Comparison of ENCODE assay signal across 22 cellular contexts in genomic region chrX:6660567-6661252, GRCh38.
A peak's percentile ranks its signal among the peaks of the same experiment; 100 is the strongest.
DNase-seq lines count a peak whose midpoint lies in the region; ATAC-seq and TF ChIP-seq lines count a peak whose summit lies in the region.
"Had no signal": no experiment of that assay in that cellular context is flagged by ENCODE, and none has a peak within 500 bp of the region (broad histone marks: within the 10 kb centered on the region; RNA-seq: fewer than 3 reads in every experiment).

No MANE protein-coding gene starts in this region.

- TF ChIP-seq POLR2A in transverse colon (IDR thresholded peaks at IDR 0.05): no peak

- H3K36me3 ChIP-seq in transverse colon: no peaks in the 10 kb centered on the region
- H3K36me3 ChIP-seq: BLaER1 treated with 17β-estradiol and CSF1 and Interleukin-3, amounts not matched to agents 10 nM and 100 nM; HAP-1 had no signal

- 92 to 100% methylated on average over 1 to 2 of the region's 2 CpGs for WGBS in transverse colon (ENCODE audit: low coverage in 1 of 2), 2 donors

- TF ChIP-seq CTCF in transverse colon (IDR thresholded peaks at IDR 0.05): no peak

- H3K27me3 ChIP-seq in transverse colon: no peaks in the 10 kb centered on the region
- H3K27me3 ChIP-seq: BLaER1 treated with 17β-estradiol and CSF1 and Interleukin-3, amounts not matched to agents 10 nM and 100 nM had no signal

- in situ Hi-C loops in transverse colon (cut with MboI; ENCODE audit: low pct_ligation_motif_present in 1 of 4, low pct_unique_long_range_greater_than_20kb in 1 of 4, low sequenced_read_pairs in 3 of 4): no loop called here

- no peak overlapping the region for H3K4me3 ChIP-seq in transverse colon
- H3K4me3 ChIP-seq: BLaER1 treated with 17β-estradiol and CSF1 and Interleukin-3, amounts not matched to agents 10 nM and 100 nM; GM12878; HAP-1 had no signal

- intact Hi-C loops in transverse colon (cut with DNase I; ENCODE audit: low total_unique reads): no loop called here

- H3K4me1 ChIP-seq in transverse colon: no peaks in the 10 kb centered on the region
- H3K4me1 ChIP-seq: Caco-2 had no signal

- H3K27ac ChIP-seq in epithelial cell of prostate (peak overlapping the region; percentile 73), transverse colon (no peak overlapping the region)
- H3K27ac ChIP-seq: BLaER1 treated with 17β-estradiol and CSF1 and Interleukin-3, amounts not matched to agents 10 nM and 100 nM had no signal

- DNase-seq in NCI-H2171 treated with DMSO at 0.1 percent for 48 hours (lab: John Stamatoyannopoulos, UW): peak; percentile 1
- no peak for DNase-seq in NCI-H2171 (lab: John Stamatoyannopoulos, UW)
- DNase-seq in epithelial cell of prostate (ENCODE audit: low read depth, low spot score): peak; percentile 64
- DNase-seq in kidney tubule cell (ENCODE audit: low spot score): peak; percentile 2
- DNase-seq in SHP77 treated with DMSO at 0.1 percent for 48 hours (lab: John Stamatoyannopoulos, UW): no peak
- DNase-seq in transverse colon: no peak
- DNase-seq: 8988T; Caco-2; CD4-positive, alpha-beta memory T cell; DMS 273 treated with DMSO at 0.1 percent for 48 hours; DMS79 treated with DMSO at 0.1 percent for 48 hours; KBM-7; NCI-H1092; NCI-H1436; NCI-H187 treated with DMSO at 0.1 percent for 48 hours; NCI-H446; NCI-H526 treated with DMSO at 0.1 percent for 48 hours; SIG-M5 had no signal

- ATAC-seq in HG02884 (IDR thresholded peaks at IDR 0.05; ENCODE audit: unreplicated experiment): no peak
- ATAC-seq: GM12878 had no signal

- H3K9me3 ChIP-seq in transverse colon: no peaks in the 10 kb centered on the region
- H3K9me3 ChIP-seq: Caco-2, HAP-1 had no signal

- no peak for TF ChIP-seq EP300 in transverse colon (IDR thresholded peaks at IDR 0.05; ENCODE audit: low read depth)

Comparison
In these comparisons a context has a peak if more than half of its experiments do, and no peak if none do; other contexts are left out.
1. DNase-seq: peak in NCI-H2171 treated with DMSO at 0.1 percent for 48 hours (single experiment), epithelial cell of prostate (single experiment) and kidney tubule cell (single experiment); none in NCI-H2171 (single experiment), SHP77 treated with DMSO at 0.1 percent for 48 hours (single experiment) and transverse colon (single experiment).